In genomic region chr1:42846257-42847110, GRCh38 we compare ENCODE assay signal across 8 cellular contexts. TPM values are rescaled to one million over a fixed set of nuclear protein-coding genes. Genes with fewer than 3 reads are reported as not detected.
DNase-seq lines count a peak whose midpoint lies in the region; ATAC-seq and TF ChIP-seq lines count a peak whose summit lies in the region.

Gene ZNF691, plus strand, starts transcription at chr1:42846613. Its CDS starts 3,046 bp downstream, at chr1:42849659.

- DNase-seq in AG08395 (ENCODE audit: low spot score), result peak; percentile 100
- DNase-seq in NCI-H2196 (lab: John Stamatoyannopoulos, UW; ENCODE audit: unreplicated experiment), result peak; percentile 94
- peak; percentile 98 for DNase-seq in cardiac fibroblast (ENCODE audit: low read depth in 2 of 2)
- DNase-seq in immature natural killer cell, result peak; percentile 88 to 90 (median 89)
- peak; percentile 90 for DNase-seq in smooth muscle cell of the brain vasculature (ENCODE audit: low read depth, low spot score)

- H3K9me3 Mint-ChIP-seq in immature natural killer cell, result no peaks in the 10 kb centered on the region

- H3K4me3 Mint-ChIP-seq in immature natural killer cell, result peak within 1 kb of the TSS; percentile 92 to 98 (median 98)

- H3K4me3 ChIP-seq in WI38 (ENCODE audit: low read depth, low read length) (peak within 1 kb of the TSS; percentile 79), cardiac fibroblast (replicated peaks in 1 of 2; ENCODE audit: low read depth in 2 of 2, low read length in 2 of 2) (peak within 1 kb of the TSS; percentile 83 to 94)

- H3K4me1 Mint-ChIP-seq in immature natural killer cell, result peaks cover 26 to 35% of the 10 kb centered on the region in 2 donors

- peak within 1 kb of the TSS; percentile 74 to 95 (median 87) for H3K27ac Mint-ChIP-seq in immature natural killer cell

- ATAC-seq in GM18870 (IDR thresholded peaks at IDR 0.05; ENCODE audit: unreplicated experiment) (peak; percentile 89), HG03135 (IDR thresholded peaks at IDR 0.05; ENCODE audit: unreplicated experiment) (peak; percentile 96)

- TF ChIP-seq CTCF in WI38 (IDR thresholded peaks at IDR 0.05; ENCODE audit: low read depth, low read length), result peak; percentile 41; the same call in 1 of the 2 replicates
- peak; percentile 64 for TF ChIP-seq CTCF in cardiac fibroblast (IDR thresholded peaks at IDR 0.05; ENCODE audit: low read depth, low read length)

- peaks cover 7 to 14% (median 10%) of the 10 kb centered on the region in 3 donors for H3K36me3 Mint-ChIP-seq in immature natural killer cell

- peaks cover 0 to 3% (median 0%) of the 10 kb centered on the region in 3 donors for H3K27me3 Mint-ChIP-seq in immature natural killer cell (ENCODE audit: low read depth in 3 of 3)

RNA-seq across cellular contexts. Expression of gene ZNF691, which starts in this region (rescaled TPM):
- 10 to 100 TPM in 1 of 3 donors, 1 to 10 TPM in 2; 5.2 to 10.2 (median 7.1) TPM for polyA plus RNA-seq in immature natural killer cell

Comparison
In these comparisons a context has a peak if more than half of its experiments do, and no peak if none do; other contexts are left out.
1. Peak in every context shown above with its lines: DNase-seq, ATAC-seq and H3K4me3 ChIP-seq.